1 cellular context compared by ENCODE assay signal in the genomic region with DNA sequence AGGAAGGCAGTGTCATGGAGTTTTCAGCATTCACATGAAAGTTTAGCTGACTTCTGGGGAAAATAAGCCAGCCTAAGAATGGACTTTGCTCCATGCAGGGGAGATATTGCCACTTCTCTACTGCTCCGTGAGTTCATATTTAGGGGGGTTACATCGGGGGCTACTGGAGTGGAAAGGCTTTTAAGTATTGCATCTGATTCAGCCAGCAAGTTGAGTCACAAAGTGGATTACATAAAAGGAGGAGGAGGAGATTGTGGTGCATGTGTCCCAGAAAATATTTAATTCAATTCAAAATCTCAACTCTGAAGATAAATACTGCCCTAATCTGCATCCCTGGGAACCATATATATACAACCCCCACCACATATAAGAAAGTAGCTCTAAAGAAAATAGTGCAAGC.
TF ChIP-seq lines count a peak whose summit lies in the region.

No MANE protein-coding gene starts in this region.

TF ChIP-seq in SK-N-SH, 30 proteins besides CTCF, POLR2A, EP300 and RAD21 (continued from another document):
- no peak for TF ChIP-seq SMC3 (IDR thresholded peaks at IDR 0.05; ENCODE audit: low read depth, low read length)
- TF ChIP-seq FOSL2 (IDR thresholded peaks at IDR 0.05; ENCODE audit: borderline replicate concordance, low read depth), result no peak
